In the genomic region with DNA sequence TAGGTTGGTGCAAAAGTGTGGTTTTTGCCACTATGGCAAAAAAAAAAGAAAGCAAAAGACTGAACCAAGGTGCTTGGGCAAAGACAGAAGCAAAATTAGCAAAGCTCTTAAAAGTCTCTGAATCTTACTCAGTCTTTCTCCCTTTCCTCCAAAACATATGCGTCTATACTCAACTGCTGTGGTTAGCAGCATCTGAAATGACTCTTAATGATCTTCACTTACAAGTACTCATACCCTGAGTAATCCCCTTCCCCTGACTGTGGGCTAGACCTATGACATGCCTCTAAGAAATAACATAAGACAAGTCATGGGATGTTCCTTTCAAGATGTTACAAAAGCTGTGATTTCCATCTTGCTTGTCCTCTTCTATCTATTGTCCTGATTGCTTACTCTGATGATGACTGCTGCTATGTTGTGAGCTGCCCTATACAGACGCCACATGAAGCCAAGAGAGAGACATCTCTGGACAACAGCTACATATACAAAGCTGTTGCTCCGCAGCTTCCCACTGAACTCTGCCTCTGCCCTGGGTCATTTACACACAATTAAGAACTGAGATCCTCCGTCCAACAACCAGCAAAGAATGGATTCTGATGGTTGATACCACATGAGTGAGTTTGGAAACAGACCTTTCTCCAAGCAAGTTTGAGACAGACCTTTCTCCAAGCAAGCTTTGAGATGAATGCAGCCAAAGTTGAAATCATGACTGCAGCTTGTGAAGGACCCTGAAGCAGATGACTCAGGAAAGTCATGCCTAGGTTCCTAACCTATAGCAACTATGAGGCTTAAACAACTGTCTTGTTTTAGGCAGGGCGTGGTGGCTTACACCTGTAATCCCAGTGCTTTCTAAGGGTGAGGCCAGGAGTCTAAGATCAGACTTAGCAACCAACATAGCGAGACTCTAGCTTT, we compare ENCODE assay signal across 1 cellular context.
TF ChIP-seq lines count a peak whose summit lies in the region.

No MANE protein-coding gene starts in this region.

TF ChIP-seq in GM23338, 12 proteins besides CTCF, POLR2A, EP300 and RAD21 (continued from another document):
- TF ChIP-seq, protein P1, sequence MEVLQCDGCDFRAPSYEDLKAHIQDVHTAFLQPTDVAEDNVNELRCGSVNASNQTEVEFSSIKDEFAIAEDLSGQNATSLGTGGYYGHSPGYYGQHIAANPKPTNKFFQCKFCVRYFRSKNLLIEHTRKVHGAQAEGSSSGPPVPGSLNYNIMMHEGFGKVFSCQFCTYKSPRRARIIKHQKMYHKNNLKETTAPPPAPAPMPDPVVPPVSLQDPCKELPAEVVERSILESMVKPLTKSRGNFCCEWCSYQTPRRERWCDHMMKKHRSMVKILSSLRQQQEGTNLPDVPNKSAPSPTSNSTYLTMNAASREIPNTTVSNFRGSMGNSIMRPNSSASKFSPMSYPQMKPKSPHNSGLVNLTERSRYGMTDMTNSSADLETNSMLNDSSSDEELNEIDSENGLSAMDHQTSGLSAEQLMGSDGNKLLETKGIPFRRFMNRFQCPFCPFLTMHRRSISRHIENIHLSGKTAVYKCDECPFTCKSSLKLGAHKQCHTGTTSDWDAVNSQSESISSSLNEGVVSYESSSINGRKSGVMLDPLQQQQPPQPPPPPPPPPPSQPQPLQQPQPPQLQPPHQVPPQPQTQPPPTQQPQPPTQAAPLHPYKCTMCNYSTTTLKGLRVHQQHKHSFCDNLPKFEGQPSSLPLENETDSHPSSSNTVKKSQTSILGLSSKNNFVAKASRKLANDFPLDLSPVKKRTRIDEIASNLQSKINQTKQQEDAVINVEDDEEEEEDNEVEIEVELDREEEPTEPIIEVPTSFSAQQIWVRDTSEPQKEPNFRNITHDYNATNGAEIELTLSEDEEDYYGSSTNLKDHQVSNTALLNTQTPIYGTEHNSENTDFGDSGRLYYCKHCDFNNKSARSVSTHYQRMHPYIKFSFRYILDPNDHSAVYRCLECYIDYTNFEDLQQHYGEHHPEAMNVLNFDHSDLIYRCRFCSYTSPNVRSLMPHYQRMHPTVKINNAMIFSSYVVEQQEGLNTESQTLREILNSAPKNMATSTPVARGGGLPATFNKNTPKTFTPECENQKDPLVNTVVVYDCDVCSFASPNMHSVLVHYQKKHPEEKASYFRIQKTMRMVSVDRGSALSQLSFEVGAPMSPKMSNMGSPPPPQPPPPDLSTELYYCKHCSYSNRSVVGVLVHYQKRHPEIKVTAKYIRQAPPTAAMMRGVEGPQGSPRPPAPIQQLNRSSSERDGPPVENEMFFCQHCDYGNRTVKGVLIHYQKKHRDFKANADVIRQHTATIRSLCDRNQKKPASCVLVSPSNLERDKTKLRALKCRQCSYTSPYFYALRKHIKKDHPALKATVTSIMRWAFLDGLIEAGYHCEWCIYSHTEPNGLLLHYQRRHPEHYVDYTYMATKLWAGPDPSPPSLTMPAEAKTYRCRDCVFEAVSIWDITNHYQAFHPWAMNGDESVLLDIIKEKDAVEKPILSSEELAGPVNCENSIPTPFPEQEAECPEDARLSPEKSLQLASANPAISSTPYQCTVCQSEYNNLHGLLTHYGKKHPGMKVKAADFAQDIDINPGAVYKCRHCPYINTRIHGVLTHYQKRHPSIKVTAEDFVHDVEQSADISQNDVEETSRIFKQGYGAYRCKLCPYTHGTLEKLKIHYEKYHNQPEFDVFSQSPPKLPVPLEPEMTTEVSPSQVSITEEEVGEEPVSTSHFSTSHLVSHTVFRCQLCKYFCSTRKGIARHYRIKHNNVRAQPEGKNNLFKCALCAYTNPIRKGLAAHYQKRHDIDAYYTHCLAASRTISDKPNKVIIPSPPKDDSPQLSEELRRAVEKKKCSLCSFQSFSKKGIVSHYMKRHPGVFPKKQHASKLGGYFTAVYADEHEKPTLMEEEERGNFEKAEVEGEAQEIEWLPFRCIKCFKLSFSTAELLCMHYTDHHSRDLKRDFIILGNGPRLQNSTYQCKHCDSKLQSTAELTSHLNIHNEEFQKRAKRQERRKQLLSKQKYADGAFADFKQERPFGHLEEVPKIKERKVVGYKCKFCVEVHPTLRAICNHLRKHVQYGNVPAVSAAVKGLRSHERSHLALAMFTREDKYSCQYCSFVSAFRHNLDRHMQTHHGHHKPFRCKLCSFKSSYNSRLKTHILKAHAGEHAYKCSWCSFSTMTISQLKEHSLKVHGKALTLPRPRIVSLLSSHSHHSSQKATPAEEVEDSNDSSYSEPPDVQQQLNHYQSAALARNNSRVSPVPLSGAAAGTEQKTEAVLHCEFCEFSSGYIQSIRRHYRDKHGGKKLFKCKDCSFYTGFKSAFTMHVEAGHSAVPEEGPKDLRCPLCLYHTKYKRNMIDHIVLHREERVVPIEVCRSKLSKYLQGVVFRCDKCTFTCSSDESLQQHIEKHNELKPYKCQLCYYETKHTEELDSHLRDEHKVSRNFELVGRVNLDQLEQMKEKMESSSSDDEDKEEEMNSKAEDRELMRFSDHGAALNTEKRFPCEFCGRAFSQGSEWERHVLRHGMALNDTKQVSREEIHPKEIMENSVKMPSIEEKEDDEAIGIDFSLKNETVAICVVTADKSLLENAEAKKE (CRISPR knock-in tag; IDR thresholded peaks at IDR 0.05): no peak
- TF ChIP-seq NANOG (IDR thresholded peaks at IDR 0.05; ENCODE audit: borderline replicate concordance) (no peak), POLR2AphosphoS5 (IDR thresholded peaks at IDR 0.05; ENCODE audit: low read depth) (no peak), CREB1 (CRISPR knock-in tag; IDR thresholded peaks at IDR 0.05; ENCODE audit: low read depth) (no peak)
- TF ChIP-seq, protein P2, sequence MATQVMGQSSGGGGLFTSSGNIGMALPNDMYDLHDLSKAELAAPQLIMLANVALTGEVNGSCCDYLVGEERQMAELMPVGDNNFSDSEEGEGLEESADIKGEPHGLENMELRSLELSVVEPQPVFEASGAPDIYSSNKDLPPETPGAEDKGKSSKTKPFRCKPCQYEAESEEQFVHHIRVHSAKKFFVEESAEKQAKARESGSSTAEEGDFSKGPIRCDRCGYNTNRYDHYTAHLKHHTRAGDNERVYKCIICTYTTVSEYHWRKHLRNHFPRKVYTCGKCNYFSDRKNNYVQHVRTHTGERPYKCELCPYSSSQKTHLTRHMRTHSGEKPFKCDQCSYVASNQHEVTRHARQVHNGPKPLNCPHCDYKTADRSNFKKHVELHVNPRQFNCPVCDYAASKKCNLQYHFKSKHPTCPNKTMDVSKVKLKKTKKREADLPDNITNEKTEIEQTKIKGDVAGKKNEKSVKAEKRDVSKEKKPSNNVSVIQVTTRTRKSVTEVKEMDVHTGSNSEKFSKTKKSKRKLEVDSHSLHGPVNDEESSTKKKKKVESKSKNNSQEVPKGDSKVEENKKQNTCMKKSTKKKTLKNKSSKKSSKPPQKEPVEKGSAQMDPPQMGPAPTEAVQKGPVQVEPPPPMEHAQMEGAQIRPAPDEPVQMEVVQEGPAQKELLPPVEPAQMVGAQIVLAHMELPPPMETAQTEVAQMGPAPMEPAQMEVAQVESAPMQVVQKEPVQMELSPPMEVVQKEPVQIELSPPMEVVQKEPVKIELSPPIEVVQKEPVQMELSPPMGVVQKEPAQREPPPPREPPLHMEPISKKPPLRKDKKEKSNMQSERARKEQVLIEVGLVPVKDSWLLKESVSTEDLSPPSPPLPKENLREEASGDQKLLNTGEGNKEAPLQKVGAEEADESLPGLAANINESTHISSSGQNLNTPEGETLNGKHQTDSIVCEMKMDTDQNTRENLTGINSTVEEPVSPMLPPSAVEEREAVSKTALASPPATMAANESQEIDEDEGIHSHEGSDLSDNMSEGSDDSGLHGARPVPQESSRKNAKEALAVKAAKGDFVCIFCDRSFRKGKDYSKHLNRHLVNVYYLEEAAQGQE (IDR thresholded peaks at IDR 0.05; ENCODE audit: unreplicated experiment): no peak
- TF ChIP-seq, protein P3, sequence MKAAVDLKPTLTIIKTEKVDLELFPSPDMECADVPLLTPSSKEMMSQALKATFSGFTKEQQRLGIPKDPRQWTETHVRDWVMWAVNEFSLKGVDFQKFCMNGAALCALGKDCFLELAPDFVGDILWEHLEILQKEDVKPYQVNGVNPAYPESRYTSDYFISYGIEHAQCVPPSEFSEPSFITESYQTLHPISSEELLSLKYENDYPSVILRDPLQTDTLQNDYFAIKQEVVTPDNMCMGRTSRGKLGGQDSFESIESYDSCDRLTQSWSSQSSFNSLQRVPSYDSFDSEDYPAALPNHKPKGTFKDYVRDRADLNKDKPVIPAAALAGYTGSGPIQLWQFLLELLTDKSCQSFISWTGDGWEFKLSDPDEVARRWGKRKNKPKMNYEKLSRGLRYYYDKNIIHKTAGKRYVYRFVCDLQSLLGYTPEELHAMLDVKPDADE (IDR thresholded peaks at IDR 0.05): no peak
